In genomic region chr21:46459024-46459355, GRCh38 we compare ENCODE assay signal across 1 cellular context.
A peak's percentile ranks its signal among the peaks of the same experiment; 100 is the strongest.
TF ChIP-seq lines count a peak whose summit lies in the region.

No MANE protein-coding gene starts in this region.

TF ChIP-seq in K562, 482 proteins besides CTCF, POLR2A, EP300 and RAD21 (continued from another document and continues in another):
- TF ChIP-seq MITF (IDR thresholded peaks at IDR 0.05), result 0 out of 2 replicates have a peak, but pooled peaks have one; percentile 4
- no peak for TF ChIP-seq ZNF445 (CRISPR knock-in tag; IDR thresholded peaks at IDR 0.05; ENCODE audit: low read depth)
- no peak for TF ChIP-seq ATF7 (IDR thresholded peaks at IDR 0.05)
- TF ChIP-seq ARID3B (CRISPR knock-in tag; IDR thresholded peaks at IDR 0.05; ENCODE audit: borderline replicate concordance), result no peak
- no peak for TF ChIP-seq SRSF9 (IDR thresholded peaks at IDR 0.05; ENCODE audit: borderline replicate concordance, low read depth, low read length)
- no peak for TF ChIP-seq KDM5B (IDR thresholded peaks at IDR 0.05; ENCODE audit: insufficient replicate concordance, low read depth, low read length)
- TF ChIP-seq ZNF224 (CRISPR knock-in tag; IDR thresholded peaks at IDR 0.05), result no peak
- TF ChIP-seq NFIC (IDR thresholded peaks at IDR 0.05), result peak; percentile 27; the same call in 1 of the 2 replicates
- no peak for TF ChIP-seq CUX1 (CRISPR knock-in tag; IDR thresholded peaks at IDR 0.05)
- no peak for TF ChIP-seq RBFOX2 (IDR thresholded peaks at IDR 0.05; ENCODE audit: low read depth, low read length)
- no peak for TF ChIP-seq FOXP1 (CRISPR knock-in tag; IDR thresholded peaks at IDR 0.05)
- TF ChIP-seq KDM4B (IDR thresholded peaks at IDR 0.05; ENCODE audit: borderline replicate concordance in 2 of 2, low read depth in 1 of 2), result no peak
- no peak for TF ChIP-seq RFX7 (CRISPR knock-in tag; IDR thresholded peaks at IDR 0.05)
- TF ChIP-seq PHB (CRISPR knock-in tag; IDR thresholded peaks at IDR 0.05), result no peak
- TF ChIP-seq ARID2 (IDR thresholded peaks at IDR 0.05), result no peak
- no peak for TF ChIP-seq SMAD3 (CRISPR knock-in tag; conservative IDR thresholded peaks at IDR 0.05)
- no peak for TF ChIP-seq FOXK2 (conservative IDR thresholded peaks at IDR 0.05 in 1 of 2, IDR thresholded peaks at IDR 0.05 in 1 of 2; ENCODE audit: low read depth in 2 of 2)
- no peak for TF ChIP-seq TRIM28 (IDR thresholded peaks at IDR 0.05)
- TF ChIP-seq MEIS2 (IDR thresholded peaks at IDR 0.05; ENCODE audit: partially characterized antibody), result no peak
- no peak for TF ChIP-seq EGR1 (conservative IDR thresholded peaks at IDR 0.05)
- no peak for TF ChIP-seq EWSR1 (IDR thresholded peaks at IDR 0.05; ENCODE audit: borderline replicate concordance, low read depth, partially characterized antibody)
- TF ChIP-seq ZNF592 (IDR thresholded peaks at IDR 0.05), result no peak
- TF ChIP-seq ZNF609 (CRISPR knock-in tag; IDR thresholded peaks at IDR 0.05; ENCODE audit: borderline replicate concordance), result no peak
- TF ChIP-seq PHB2 (IDR thresholded peaks at IDR 0.05; ENCODE audit: low read depth), result no peak
- TF ChIP-seq CTBP1 (IDR thresholded peaks at IDR 0.05; ENCODE audit: borderline replicate concordance), result no peak; the same call in none of the 2 replicates
- TF ChIP-seq HEY1 (CRISPR knock-in tag; IDR thresholded peaks at IDR 0.05; ENCODE audit: borderline replicate concordance), result no peak
- TF ChIP-seq ZC3H8 (IDR thresholded peaks at IDR 0.05), result no peak
- no peak for TF ChIP-seq CBX3 (IDR thresholded peaks at IDR 0.05; ENCODE audit: borderline replicate concordance in 1 of 2, low read length in 2 of 2)
- no peak for TF ChIP-seq RUNX1 (IDR thresholded peaks at IDR 0.05; ENCODE audit: low read depth)
- no peak for TF ChIP-seq ZFP36 (IDR thresholded peaks at IDR 0.05; ENCODE audit: low read depth, low read length, partially characterized antibody)
- TF ChIP-seq NCOR1 (IDR thresholded peaks at IDR 0.05), result no peak
- TF ChIP-seq SRF (CRISPR knock-in tag; IDR thresholded peaks at IDR 0.05), result no peak
- no peak for TF ChIP-seq RHOXF2B (CRISPR knock-in tag; conservative IDR thresholded peaks at IDR 0.05)
- TF ChIP-seq NUFIP1 (IDR thresholded peaks at IDR 0.05; ENCODE audit: partially characterized antibody), result no peak
- no peak for TF ChIP-seq ZBTB26 (CRISPR knock-in tag; IDR thresholded peaks at IDR 0.05)
- no peak for TF ChIP-seq TRIM25 (IDR thresholded peaks at IDR 0.05; ENCODE audit: borderline replicate concordance)
- no peak for TF ChIP-seq TAF9B (IDR thresholded peaks at IDR 0.05; ENCODE audit: partially characterized antibody)
- TF ChIP-seq HDAC8 (tag; IDR thresholded peaks at IDR 0.05), result 0 out of 2 replicates have a peak, but pooled peaks have one; percentile 12
- TF ChIP-seq ZNF431 (CRISPR knock-in tag; IDR thresholded peaks at IDR 0.05), result no peak
- TF ChIP-seq ZNF197 (CRISPR knock-in tag; IDR thresholded peaks at IDR 0.05; ENCODE audit: low read depth), result no peak; the same call in 1 of the 2 replicates
- TF ChIP-seq SREBF1 (IDR thresholded peaks at IDR 0.05; ENCODE audit: borderline replicate concordance, low read depth, low read length), result no peak
- no peak for TF ChIP-seq ZNF274 (IDR thresholded peaks at IDR 0.05; ENCODE audit: borderline replicate concordance, low read depth, low read length)
- no peak for TF ChIP-seq THAP7 (CRISPR knock-in tag; IDR thresholded peaks at IDR 0.05)
- TF ChIP-seq HSF4 (CRISPR knock-in tag; IDR thresholded peaks at IDR 0.05; ENCODE audit: borderline replicate concordance), result peak; percentile 71; the same call in 1 of the 2 replicates
